9 cellular contexts compared by ENCODE assay signal in genomic region chr7:29177963-29178612, GRCh38. TPM values are rescaled to one million over a fixed set of nuclear protein-coding genes. Genes with fewer than 3 reads are reported as not detected.
DNase-seq lines count a peak whose midpoint lies in the region; ATAC-seq and TF ChIP-seq lines count a peak whose summit lies in the region.
"Had no signal": no experiment of that assay in that cellular context is flagged by ENCODE, and none has a peak within 500 bp of the region (broad histone marks: within the 10 kb centered on the region; RNA-seq: fewer than 3 reads in every experiment).

No MANE protein-coding gene starts in this region.

- DNase-seq in LoVo (ENCODE audit: low spot score) (peak; percentile 54), left ventricle myocardium inferior (peak; percentile 35), cerebellar cortex (ENCODE audit: low spot score) (no peak), GM19238 (ENCODE audit: insufficient read length, low spot score) (no peak)
- DNase-seq in activated CD4-positive, alpha-beta memory T cell treated with anti-CD3 and anti-CD28 coated beads, Interleukin-2, amount 10 ng/mL, durations not matched to agents 7 days and 5 days: peak; percentile 30
- DNase-seq in stimulated activated CD8-positive, alpha-beta memory T cell treated with anti-CD3 and anti-CD28 coated beads, Interleukin-4, amount 100 ng/mL, for 48 hours: peak; percentile 39

- H3K4me3 ChIP-seq in left ventricle myocardium inferior: no peak overlapping the region
- H3K4me3 ChIP-seq: cardiac muscle cell had no signal

- POLR2A ChIA-PET in activated CD4-positive, alpha-beta memory T cell treated with anti-CD3 and anti-CD28 coated beads, Interleukin-2, amount 10 ng/mL, durations not matched to agents 7 days and 5 days (lab: Charles Lee): no interaction called here

- no peak for ATAC-seq in GM19467 (IDR thresholded peaks at IDR 0.05; ENCODE audit: unreplicated experiment)
- no peak for ATAC-seq in HG03280 (IDR thresholded peaks at IDR 0.05; ENCODE audit: unreplicated experiment)

- no peak overlapping the region for H3K4me3 Mint-ChIP-seq in activated CD4-positive, alpha-beta memory T cell treated with anti-CD3 and anti-CD28 coated beads, Interleukin-2, amount 10 ng/mL, durations not matched to agents 7 days and 5 days

- no peaks in the 10 kb centered on the region for H3K27me3 ChIP-seq in left ventricle myocardium inferior (ENCODE audit: low read depth)
- H3K27me3 ChIP-seq: cardiac muscle cell had no signal

- no peak overlapping the region for H3K27ac Mint-ChIP-seq in activated CD4-positive, alpha-beta memory T cell treated with anti-CD3 and anti-CD28 coated beads, Interleukin-2, amount 10 ng/mL, durations not matched to agents 7 days and 5 days

- peaks cover 11% of the 10 kb centered on the region for H3K27me3 Mint-ChIP-seq in activated CD4-positive, alpha-beta memory T cell treated with anti-CD3 and anti-CD28 coated beads, Interleukin-2, amount 10 ng/mL, durations not matched to agents 7 days and 5 days

- H3K9me3 Mint-ChIP-seq in activated CD4-positive, alpha-beta memory T cell treated with anti-CD3 and anti-CD28 coated beads, Interleukin-2, amount 10 ng/mL, durations not matched to agents 7 days and 5 days: no peaks in the 10 kb centered on the region

- H3K36me3 Mint-ChIP-seq in activated CD4-positive, alpha-beta memory T cell treated with anti-CD3 and anti-CD28 coated beads, Interleukin-2, amount 10 ng/mL, durations not matched to agents 7 days and 5 days (ENCODE audit: low read depth): no peaks in the 10 kb centered on the region

- no peak for TF ChIP-seq CTCF in left ventricle myocardium inferior (IDR thresholded peaks at IDR 0.05; ENCODE audit: borderline replicate concordance)

- intact Hi-C loops in left ventricle myocardium inferior (cut with micrococcal nuclease): no loop called here

- H3K27ac ChIP-seq in left ventricle myocardium inferior (replicated peaks): no peak overlapping the region
- H3K27ac ChIP-seq: cardiac muscle cell had no signal

- no peaks in the 10 kb centered on the region for H3K36me3 ChIP-seq in left ventricle myocardium inferior
- H3K36me3 ChIP-seq: cardiac muscle cell had no signal

- CTCF ChIA-PET in activated CD4-positive, alpha-beta memory T cell treated with anti-CD3 and anti-CD28 coated beads, Interleukin-2, amount 10 ng/mL, durations not matched to agents 7 days and 5 days (lab: Charles Lee): no interaction called here

- no peaks in the 10 kb centered on the region for H3K9me3 ChIP-seq in left ventricle myocardium inferior (replicated peaks)

- peaks cover 9% of the 10 kb centered on the region for H3K4me1 ChIP-seq in left ventricle myocardium inferior

- H3K4me1 Mint-ChIP-seq in activated CD4-positive, alpha-beta memory T cell treated with anti-CD3 and anti-CD28 coated beads, Interleukin-2, amount 10 ng/mL, durations not matched to agents 7 days and 5 days: peaks cover 12% of the 10 kb centered on the region

RNA-seq across cellular contexts. Expression of gene CHN2, which starts 16.5 kb away (rescaled TPM):
- 1 to 10 TPM; 6.8 to 7.4 TPM for total RNA-seq in activated CD4-positive, alpha-beta memory T cell treated with anti-CD3 and anti-CD28 coated beads, Interleukin-2, amount 10 ng/mL, durations not matched to agents 7 days and 5 days
- 36.1 TPM for total RNA-seq in left ventricle myocardium inferior

RNA-seq across cellular contexts. Expression of gene CPVL, which starts 31.8 kb away (rescaled TPM):
- 1 to 10 TPM; 1.8 to 2.1 TPM for total RNA-seq in activated CD4-positive, alpha-beta memory T cell treated with anti-CD3 and anti-CD28 coated beads, Interleukin-2, amount 10 ng/mL, durations not matched to agents 7 days and 5 days
- 86.3 TPM for total RNA-seq in left ventricle myocardium inferior

Comparison
In these comparisons a context has a peak if more than half of its experiments do, and no peak if none do; other contexts are left out.
1. DNase-seq: peak in LoVo (single experiment), activated CD4-positive, alpha-beta memory T cell treated with anti-CD3 and anti-CD28 coated beads, Interleukin-2, amount 10 ng/mL, durations not matched to agents 7 days and 5 days (single experiment), left ventricle myocardium inferior (single experiment) and stimulated activated CD8-positive, alpha-beta memory T cell treated with anti-CD3 and anti-CD28 coated beads, Interleukin-4, amount 100 ng/mL, for 48 hours (single experiment); none in cerebellar cortex (single experiment) and GM19238 (single experiment).
2. RNA of gene CPVL, which starts 31.8 kb away (total RNA-seq): 86.3 TPM in left ventricle myocardium inferior (single experiment); 1.8 to 2.1 TPM in activated CD4-positive, alpha-beta memory T cell treated with anti-CD3 and anti-CD28 coated beads, Interleukin-2, amount 10 ng/mL, durations not matched to agents 7 days and 5 days; every median in the first group is over 10 times any median in the second.